ENCODE assay signal across 8 cellular contexts in genomic region chr4:117134386-117134785, GRCh38. TPM values are rescaled to one million over a fixed set of nuclear protein-coding genes. Genes with fewer than 3 reads are reported as not detected.
DNase-seq lines count a peak whose midpoint lies in the region; ATAC-seq, FAIRE-seq and TF ChIP-seq lines count a peak whose summit lies in the region.

No MANE protein-coding gene starts in this region.

- H3K9me3 ChIP-seq in A549 (no peaks in the 10 kb centered on the region), right lobe of liver (no peaks in the 10 kb centered on the region)

- 0% methylated on average over 4 of the region's 4 CpGs for WGBS in A549 (ENCODE audit: missing lambda C conversion rate)
- WGBS in right lobe of liver (ENCODE audit: insufficient coverage, low coverage, low lambda C conversion rate, missing lambda C conversion rate) = 3% methylated on average over 4 of the region's 4 CpGs

- H3K36me3 ChIP-seq in right lobe of liver = no peaks in the 10 kb centered on the region

- peak; percentile 53 to 58; a peak in 4 of 5 replicates for TF ChIP-seq RAD21 in A549 (conservative IDR thresholded peaks at IDR 0.05 in 1 of 2, IDR thresholded peaks at IDR 0.05 in 1 of 2)

- no peak overlapping the region for H3K27ac ChIP-seq in A549
- H3K27ac ChIP-seq in right lobe of liver = no peak overlapping the region

- ATAC-seq in A549 = 0 out of 6 replicates have a peak, but pooled peaks of 1 of the 2 experiments have one; percentile 33
- ATAC-seq in GM18909 (IDR thresholded peaks at IDR 0.05; ENCODE audit: poor library complexity, unreplicated experiment) = peak; percentile 48
- ATAC-seq in right lobe of liver = peak; percentile 54 to 79 (median 57)
- no peak for ATAC-seq in HG03439 (IDR thresholded peaks at IDR 0.05; ENCODE audit: unreplicated experiment)

- H3K4me1 ChIP-seq in A549 (no peaks in the 10 kb centered on the region), right lobe of liver (peaks cover 0 to 3% (median 0%) of the 10 kb centered on the region in 4 donors)

- no peaks in the 10 kb centered on the region for H3K27me3 ChIP-seq in right lobe of liver

- POLR2A ChIA-PET in A549 (lab: Yijun Ruan, JAX) = no interaction called here

- intact Hi-C loops in right lobe of liver (cut with DNase I) = no loop called here

- DNase-seq in A549 (ENCODE audit: low read depth in 1 of 2, low spot score in 1 of 2) = peak; percentile 0 to 36
- peak; percentile 77 for DNase-seq in NCI-H226
- DNase-seq in brain pericyte (ENCODE audit: low read depth, low spot score) = peak; percentile 17
- no peak for DNase-seq in right lobe of liver
- no peak for DNase-seq in effector CD8-positive, alpha-beta T cell (lab: John Stamatoyannopoulos, UW)
- no peak for DNase-seq in activated T-cell treated with anti-CD3 and anti-CD28 coated beads for 4 hours

- CTCF ChIA-PET in A549 (lab: Yijun Ruan, JAX) = interaction anchor here (0.9 kb wide), 1 partner anchor 34 kb away, joined by 3 read pairs; no protein-coding TSS in a partner anchor

- H3K4me2 ChIP-seq in A549 = no peak overlapping the region

- FAIRE-seq in A549 (lab: Jason Lieb, UNC) = no peak

- TF ChIP-seq EP300 in A549 (IDR thresholded peaks at IDR 0.05) = no peak

- TF ChIP-seq POLR2A in A549 (IDR thresholded peaks at IDR 0.05; ENCODE audit: low read length) (no peak), right lobe of liver (IDR thresholded peaks at IDR 0.05) (no peak)

- no peak overlapping the region for H3K4me3 ChIP-seq in A549
- no peak overlapping the region for H3K4me3 ChIP-seq in right lobe of liver

- TF ChIP-seq CTCF in A549 (IDR thresholded peaks at IDR 0.05) = peak; percentile 45
- peak; percentile 32 to 46 (median 43) for TF ChIP-seq CTCF in right lobe of liver (IDR thresholded peaks at IDR 0.05)

TF ChIP-seq in A549, 52 proteins besides CTCF, POLR2A, EP300 and RAD21:
- TF ChIP-seq, protein P1, sequence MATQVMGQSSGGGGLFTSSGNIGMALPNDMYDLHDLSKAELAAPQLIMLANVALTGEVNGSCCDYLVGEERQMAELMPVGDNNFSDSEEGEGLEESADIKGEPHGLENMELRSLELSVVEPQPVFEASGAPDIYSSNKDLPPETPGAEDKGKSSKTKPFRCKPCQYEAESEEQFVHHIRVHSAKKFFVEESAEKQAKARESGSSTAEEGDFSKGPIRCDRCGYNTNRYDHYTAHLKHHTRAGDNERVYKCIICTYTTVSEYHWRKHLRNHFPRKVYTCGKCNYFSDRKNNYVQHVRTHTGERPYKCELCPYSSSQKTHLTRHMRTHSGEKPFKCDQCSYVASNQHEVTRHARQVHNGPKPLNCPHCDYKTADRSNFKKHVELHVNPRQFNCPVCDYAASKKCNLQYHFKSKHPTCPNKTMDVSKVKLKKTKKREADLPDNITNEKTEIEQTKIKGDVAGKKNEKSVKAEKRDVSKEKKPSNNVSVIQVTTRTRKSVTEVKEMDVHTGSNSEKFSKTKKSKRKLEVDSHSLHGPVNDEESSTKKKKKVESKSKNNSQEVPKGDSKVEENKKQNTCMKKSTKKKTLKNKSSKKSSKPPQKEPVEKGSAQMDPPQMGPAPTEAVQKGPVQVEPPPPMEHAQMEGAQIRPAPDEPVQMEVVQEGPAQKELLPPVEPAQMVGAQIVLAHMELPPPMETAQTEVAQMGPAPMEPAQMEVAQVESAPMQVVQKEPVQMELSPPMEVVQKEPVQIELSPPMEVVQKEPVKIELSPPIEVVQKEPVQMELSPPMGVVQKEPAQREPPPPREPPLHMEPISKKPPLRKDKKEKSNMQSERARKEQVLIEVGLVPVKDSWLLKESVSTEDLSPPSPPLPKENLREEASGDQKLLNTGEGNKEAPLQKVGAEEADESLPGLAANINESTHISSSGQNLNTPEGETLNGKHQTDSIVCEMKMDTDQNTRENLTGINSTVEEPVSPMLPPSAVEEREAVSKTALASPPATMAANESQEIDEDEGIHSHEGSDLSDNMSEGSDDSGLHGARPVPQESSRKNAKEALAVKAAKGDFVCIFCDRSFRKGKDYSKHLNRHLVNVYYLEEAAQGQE (IDR thresholded peaks at IDR 0.05) = no peak
- TF ChIP-seq KDM1A (IDR thresholded peaks at IDR 0.05; ENCODE audit: low read depth) (no peak), SMC3 (IDR thresholded peaks at IDR 0.05) (peak; percentile 31; the same call in 2 of the 3 replicates)

RNA-seq across cellular contexts. Expression of gene TRAM1L1, which starts 49.0 kb away (rescaled TPM):
- polyA plus RNA-seq in A549 (2011; rRNA removed) (1.3 and 1.7 TPM in 2 replicates), A549 (2017; fragmentation: RNase III; extraction: RNeasy Plus Mini Kit Qiagen cat#74134 plus additional on column Dnase treatment) (0.72 to 1.4 TPM (median 0.93 TPM) in 3 replicates)
- polyA plus RNA-seq in A549 (2012; cell fraction: cytosol; rRNA removed) = 0.49 and 0.51 TPM in 2 replicates
- polyA plus RNA-seq in A549 (2012; cell fraction: nucleus; rRNA removed) = 0.26 and 0.48 TPM in 2 replicates
- polyA minus RNA-seq in A549 (2011; rRNA and poly(A)+ RNA removed) = 0.34 and 0.45 TPM in 2 replicates
- total RNA-seq in right lobe of liver = not detected

Comparison
In these comparisons a context has a peak if more than half of its experiments do, and no peak if none do; other contexts are left out.
1. DNase-seq: peak in A549 (2 of 2), NCI-H226 (single experiment) and brain pericyte (single experiment); none in right lobe of liver (0 of 3), effector CD8-positive, alpha-beta T cell (single experiment) and activated T-cell treated with anti-CD3 and anti-CD28 coated beads for 4 hours (single experiment).